10 cellular contexts compared by ENCODE assay signal in the genomic region with DNA sequence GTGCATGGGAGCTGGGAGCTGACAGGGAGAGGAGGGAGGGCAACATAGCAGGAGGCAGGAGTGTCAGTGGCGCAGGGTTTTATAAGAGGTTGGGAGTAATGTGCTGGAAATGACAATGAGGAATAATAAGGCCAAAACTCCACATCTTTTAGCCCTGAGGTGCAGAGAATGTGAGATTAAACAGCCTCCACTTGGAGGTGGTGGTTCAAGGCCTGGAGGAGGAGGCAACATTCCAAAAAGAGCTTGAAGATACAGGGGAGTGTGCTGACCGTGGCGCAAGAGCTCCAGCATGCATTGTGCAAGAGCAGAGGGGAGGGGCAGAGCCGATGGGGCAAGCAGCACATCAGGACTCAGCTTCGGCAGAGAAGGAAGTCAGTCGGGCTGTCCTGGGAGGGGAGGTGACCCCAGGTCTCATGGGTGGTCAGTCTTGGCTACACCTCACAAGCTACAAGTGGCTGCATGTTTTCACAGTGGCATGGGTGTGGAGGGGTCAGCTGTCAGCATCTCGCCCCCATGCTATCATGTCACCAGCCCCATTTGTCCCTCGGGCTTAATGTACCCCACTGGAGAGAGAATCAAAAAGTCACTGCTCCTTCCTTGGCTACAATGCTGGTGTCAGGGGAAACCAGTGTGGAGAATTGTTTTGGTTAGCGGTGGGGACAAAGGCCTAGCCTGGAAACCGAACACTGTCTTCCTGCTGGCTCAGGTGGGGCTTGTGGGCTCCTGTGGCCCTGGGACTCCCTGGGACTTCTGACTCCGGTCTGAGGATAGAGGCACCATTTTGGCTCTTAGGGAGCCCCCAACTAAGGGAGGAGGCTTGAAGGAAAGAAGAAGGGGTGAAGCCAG.
DNase-seq lines count a peak whose midpoint lies in the region; ATAC-seq and TF ChIP-seq lines count a peak whose summit lies in the region.
"Had no signal": no experiment of that assay in that cellular context is flagged by ENCODE, and none has a peak within 500 bp of the region (broad histone marks: within the 10 kb centered on the region; RNA-seq: fewer than 3 reads in every experiment).

No MANE protein-coding gene starts in this region.

- no peaks in the 10 kb centered on the region for H3K27me3 ChIP-seq in Peyer's patch
- H3K27me3 ChIP-seq in neural progenitor cell, result no peaks in the 10 kb centered on the region

- peaks cover 0 to 3% (median 0%) of the 10 kb centered on the region in 4 donors for H3K4me1 ChIP-seq in Peyer's patch
- H3K4me1 ChIP-seq in neural progenitor cell, result peaks cover 18% of the 10 kb centered on the region

- H3K4me1 Mint-ChIP-seq in neural progenitor cell (peaks cover 9% of the 10 kb centered on the region), glutamatergic neuron (ENCODE audit: low read depth, unreplicated experiment) (no peaks in the 10 kb centered on the region)
- H3K4me1 Mint-ChIP-seq: central memory CD8-positive, alpha-beta T cell had no signal

- H3K27ac Mint-ChIP-seq in neural progenitor cell (no peak overlapping the region), glutamatergic neuron (ENCODE audit: unreplicated experiment) (no peak overlapping the region)

- no peaks in the 10 kb centered on the region for H3K79me2 ChIP-seq in neural progenitor cell (ENCODE audit: low read depth)

- ATAC-seq in HG03378 (IDR thresholded peaks at IDR 0.05; ENCODE audit: unreplicated experiment) (no peak), GM19035 (IDR thresholded peaks at IDR 0.05; ENCODE audit: unreplicated experiment) (no peak)

- DNase-seq in AG09309 (ENCODE audit: low read depth), result peak; percentile 80
- DNase-seq in Peyer's patch, result peak; percentile 39 to 85 (median 69)
- DNase-seq in fibroblast of pulmonary artery (ENCODE audit: low read depth), result peak; percentile 97
- DNase-seq in neural progenitor cell (ENCODE audit: low spot score), result no peak
- DNase-seq in putamen (ENCODE audit: low spot score), result no peak
- no peak for DNase-seq in glutamatergic neuron
- DNase-seq: T1000 had no signal

- H3K27me3 Mint-ChIP-seq in neural progenitor cell (ENCODE audit: insufficient read depth, low read depth) (peaks cover 10% of the 10 kb centered on the region), glutamatergic neuron (ENCODE audit: unreplicated experiment) (peaks cover 2% of the 10 kb centered on the region)
- H3K27me3 Mint-ChIP-seq: central memory CD8-positive, alpha-beta T cell had no signal

- no peak overlapping the region for H3K9ac ChIP-seq in neural progenitor cell

- H3K9me3 ChIP-seq in Peyer's patch (no peaks in the 10 kb centered on the region), neural progenitor cell (ENCODE audit: low read depth) (peaks cover 4% of the 10 kb centered on the region)

- H2AFZ ChIP-seq in neural progenitor cell (replicated peaks), result peak overlapping the region; percentile 92

- H3K4me2 ChIP-seq in neural progenitor cell, result peak overlapping the region; percentile 11

- H3K36me3 Mint-ChIP-seq in neural progenitor cell, result peaks cover 8% of the 10 kb centered on the region
- H3K36me3 Mint-ChIP-seq in glutamatergic neuron (ENCODE audit: unreplicated experiment), result peaks cover 13% of the 10 kb centered on the region

- H3K27ac ChIP-seq in Peyer's patch (peak overlapping the region in 3 of 4 donors; percentile 22 to 51 (median 44)), neural progenitor cell (no peak overlapping the region)

- H3K36me3 ChIP-seq in Peyer's patch, result no peaks in the 10 kb centered on the region
- no peaks in the 10 kb centered on the region for H3K36me3 ChIP-seq in neural progenitor cell

- peaks cover 7% of the 10 kb centered on the region for H3F3A ChIP-seq in neural progenitor cell (ENCODE audit: low read depth)

- no peaks in the 10 kb centered on the region for H4K20me1 ChIP-seq in neural progenitor cell (ENCODE audit: low read depth)

- TF ChIP-seq CTCF in AG09309 (IDR thresholded peaks at IDR 0.05; ENCODE audit: control insufficient read depth, insufficient read depth, low read depth, low read length, missing control alignments), result peak; percentile 3
- no peak for TF ChIP-seq CTCF in Peyer's patch (IDR thresholded peaks at IDR 0.05)
- peak; percentile 3 for TF ChIP-seq CTCF in fibroblast of pulmonary artery (IDR thresholded peaks at IDR 0.05; ENCODE audit: low read length, missing control alignments)
- TF ChIP-seq CTCF in neural progenitor cell (IDR thresholded peaks at IDR 0.05), result no peak
- no peak for TF ChIP-seq CTCF in glutamatergic neuron (IDR thresholded peaks at IDR 0.05; ENCODE audit: partially characterized antibody, unreplicated experiment)

- TF ChIP-seq POLR2A in Peyer's patch (IDR thresholded peaks at IDR 0.05), result peak in 1 of 2 donors; percentile 25

- H3K4me3 Mint-ChIP-seq in neural progenitor cell (no peak overlapping the region), glutamatergic neuron (ENCODE audit: unreplicated experiment) (no peak overlapping the region)
- H3K4me3 Mint-ChIP-seq: central memory CD8-positive, alpha-beta T cell had no signal

- H3K9me3 Mint-ChIP-seq in neural progenitor cell (peaks cover 23% of the 10 kb centered on the region), glutamatergic neuron (ENCODE audit: unreplicated experiment) (peaks cover 8% of the 10 kb centered on the region)

- H3K4me3 ChIP-seq in AG09309 (ENCODE audit: control insufficient read depth, low read depth, low read length) (no peak overlapping the region), Peyer's patch (no peak overlapping the region), fibroblast of pulmonary artery (replicated peaks; ENCODE audit: low read depth, low read length) (no peak overlapping the region), neural progenitor cell (no peak overlapping the region)

Comparison
In these comparisons a context has a peak if more than half of its experiments do, and no peak if none do; other contexts are left out.
1. DNase-seq: peak in AG09309 (single experiment), Peyer's patch (3 of 3) and fibroblast of pulmonary artery (single experiment); none in neural progenitor cell (single experiment), putamen (single experiment) and glutamatergic neuron (single experiment).
2. CTCF ChIP-seq: peak in AG09309 (single experiment) and fibroblast of pulmonary artery (single experiment); none in Peyer's patch (0 of 6), neural progenitor cell (single experiment) and glutamatergic neuron (single experiment).